9 cellular contexts compared by ENCODE assay signal in the genomic region with DNA sequence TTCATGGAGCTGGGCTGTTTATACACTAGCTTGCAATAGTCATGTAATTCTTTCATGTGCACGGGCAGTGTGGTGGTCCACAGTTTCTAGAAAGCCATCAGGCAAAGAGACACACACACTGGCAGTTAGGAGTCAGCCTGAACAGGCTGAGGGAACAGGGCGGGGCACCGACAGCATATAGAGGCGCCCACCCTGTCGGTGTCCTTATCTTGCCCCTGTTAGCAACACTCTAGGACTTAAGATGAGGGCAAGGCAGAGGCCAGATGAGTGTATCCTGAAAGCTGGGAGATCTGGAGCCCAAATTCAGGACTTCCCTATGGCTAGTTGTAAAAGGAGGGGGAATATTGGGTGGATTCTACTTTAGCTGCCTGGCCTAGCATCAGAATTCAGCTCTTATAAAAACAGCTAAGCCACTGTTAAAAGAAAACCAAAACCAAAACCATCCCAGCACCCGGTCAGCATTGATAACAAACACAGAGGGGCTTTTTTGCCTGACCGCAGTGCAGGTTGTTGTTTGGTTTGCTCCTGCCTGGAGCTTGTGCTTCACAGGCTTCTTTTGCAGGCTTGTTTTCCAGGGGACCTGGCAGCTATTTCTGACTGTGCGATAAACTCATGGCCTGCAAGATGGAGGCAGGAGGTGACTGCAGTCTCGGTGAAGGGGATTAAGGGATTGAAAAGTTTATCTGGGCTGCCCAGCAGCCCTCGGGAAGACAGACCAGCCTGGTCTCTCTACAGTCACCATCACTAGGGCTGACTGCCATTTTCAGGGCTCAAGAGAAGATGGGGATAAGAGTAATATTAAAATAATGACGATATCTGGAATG.
A peak's percentile ranks its signal among the peaks of the same experiment; 100 is the strongest.
DNase-seq lines count a peak whose midpoint lies in the region; ATAC-seq and TF ChIP-seq lines count a peak whose summit lies in the region.
"Had no signal": no experiment of that assay in that cellular context is flagged by ENCODE, and none has a peak within 500 bp of the region (broad histone marks: within the 10 kb centered on the region; RNA-seq: fewer than 3 reads in every experiment).

No MANE protein-coding gene starts in this region.

- no peaks in the 10 kb centered on the region for H3K9me3 Mint-ChIP-seq in immature natural killer cell

- intact Hi-C loops in breast epithelium (cut with DNase I; ENCODE audit: low total_unique reads), result loop anchor here (5.0 kb wide), 1 partner anchor 1097 kb away; no protein-coding TSS in a partner anchor

- TF ChIP-seq POLR2A in breast epithelium (IDR thresholded peaks at IDR 0.05), result no peak

- H3K4me3 ChIP-seq in breast epithelium, result no peak overlapping the region

- no peak overlapping the region for H3K27ac ChIP-seq in breast epithelium

- TF ChIP-seq CTCF in breast epithelium (IDR thresholded peaks at IDR 0.05), result no peak

- ATAC-seq in GM18511 (IDR thresholded peaks at IDR 0.05; ENCODE audit: unreplicated experiment), result peak; percentile 74
- peak; percentile 84 for ATAC-seq in GM21447 (IDR thresholded peaks at IDR 0.05; ENCODE audit: unreplicated experiment)
- ATAC-seq in HG03565 (IDR thresholded peaks at IDR 0.05; ENCODE audit: unreplicated experiment), result peak; percentile 49
- no peak for ATAC-seq in GM21360 (IDR thresholded peaks at IDR 0.05; ENCODE audit: unreplicated experiment)

- no peaks in the 10 kb centered on the region for H3K36me3 Mint-ChIP-seq in immature natural killer cell

- DNase-seq in immature natural killer cell (peak; percentile 27 to 47 (median 38)), ecto neural progenitor cell (ENCODE audit: low spot score) (no peak), NCI-H1048 (lab: John Stamatoyannopoulos, UW) (no peak), breast epithelium (ENCODE audit: low spot score in 2 of 2) (no peak)
- DNase-seq: GF-D8 had no signal

- peaks cover 0 to 9% of the 10 kb centered on the region in 2 donors for H3K9me3 ChIP-seq in breast epithelium

- peak overlapping the region; percentile 40 to 81 (median 76) for H3K27ac Mint-ChIP-seq in immature natural killer cell

- H3K27me3 ChIP-seq in breast epithelium, result peaks cover 0 to 67% of the 10 kb centered on the region in 2 donors

- peaks cover 13 to 16% of the 10 kb centered on the region in 2 donors for H3K4me1 Mint-ChIP-seq in immature natural killer cell

- peaks cover 2 to 6% (median 6%) of the 10 kb centered on the region in 3 donors for H3K27me3 Mint-ChIP-seq in immature natural killer cell (ENCODE audit: low read depth in 3 of 3)

- H3K4me1 ChIP-seq in breast epithelium, result no peaks in the 10 kb centered on the region

- no peaks in the 10 kb centered on the region for H3K36me3 ChIP-seq in breast epithelium

- peak overlapping the region; percentile 30 to 86 (median 69) for H3K4me3 Mint-ChIP-seq in immature natural killer cell

Comparison
In these comparisons a context has a peak if more than half of its experiments do, and no peak if none do; other contexts are left out.
1. DNase-seq: peak in immature natural killer cell (3 of 3); none in ecto neural progenitor cell (single experiment), NCI-H1048 (single experiment) and breast epithelium (0 of 2).